1 cellular context compared by ENCODE assay signal in genomic region chr2:10572693-10573092, GRCh38.
TF ChIP-seq lines count a peak whose summit lies in the region.

No MANE protein-coding gene starts in this region.

TF ChIP-seq in SK-N-SH, 30 proteins besides CTCF, POLR2A, EP300 and RAD21 (continued from another document):
- no peak for TF ChIP-seq GABPA (IDR thresholded peaks at IDR 0.05; ENCODE audit: low read depth)
